In the genomic region with DNA sequence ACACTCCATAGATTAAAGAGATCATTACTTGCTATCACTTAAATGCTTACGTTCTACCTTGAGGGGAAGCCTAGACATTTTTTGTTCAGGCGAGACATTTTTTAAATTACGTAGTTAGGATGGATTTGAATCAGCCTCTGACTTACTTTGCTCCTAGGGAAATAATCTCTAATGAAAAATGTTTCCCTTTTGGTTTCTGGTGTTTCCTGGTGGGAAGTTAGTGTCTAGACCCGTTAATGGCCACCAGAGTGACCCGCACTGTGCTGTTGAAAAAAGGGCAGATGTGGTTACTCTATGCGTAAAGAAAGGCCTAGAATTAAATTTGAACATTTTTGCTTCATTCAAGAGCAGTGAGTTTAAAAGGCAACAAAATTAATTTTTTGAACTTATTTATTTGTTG, we compare ENCODE assay signal across 17 cellular contexts. TPM values are rescaled to one million over a fixed set of nuclear protein-coding genes. Genes with fewer than 3 reads are reported as not detected.
DNase-seq lines count a peak whose midpoint lies in the region; FAIRE-seq and TF ChIP-seq lines count a peak whose summit lies in the region.
"Had no signal": no experiment of that assay in that cellular context is flagged by ENCODE, and none has a peak within 500 bp of the region (broad histone marks: within the 10 kb centered on the region; RNA-seq: fewer than 3 reads in every experiment).

No MANE protein-coding gene starts in this region.

- dilution Hi-C loops in mammary epithelial cell (cut with HindIII; ENCODE audit: low sequenced_read_pairs) (loop anchor here (5.0 to 25.0 kb wide), 2 partner anchors 111 to 291 kb away; a partner anchor contains a TSS), endothelial cell of umbilical vein (cut with MboI; ENCODE audit: extremely low pct_ligation_motif_present, low sequenced_read_pairs) (no loop called here)

- H3K9me3 ChIP-seq in mammary epithelial cell (replicated peaks; ENCODE audit: insufficient read depth, low read length) (no peaks in the 10 kb centered on the region), breast epithelium (no peaks in the 10 kb centered on the region), endothelial cell of umbilical vein (replicated peaks; ENCODE audit: control insufficient read depth, insufficient read depth, low read length) (no peaks in the 10 kb centered on the region)

- POLR2A ChIA-PET in endothelial cell of umbilical vein (lab: Charles Lee): no interaction called here

- intact Hi-C loops in mammary epithelial cell (cut with micrococcal nuclease) (no loop called here), breast epithelium (cut with DNase I; ENCODE audit: low total_unique reads) (no loop called here), endothelial cell of umbilical vein (cut with micrococcal nuclease) (loop anchor here (1.0 kb wide), 1 partner anchor 55 kb away; no protein-coding TSS in a partner anchor)

- in situ Hi-C loops in mammary epithelial cell (cut with MboI; ENCODE audit: low sequenced_read_pairs in 2 of 2): loop anchor here (25.0 kb wide), 2 partner anchors 116 to 341 kb away; a partner anchor contains a TSS

- peak overlapping the region; percentile 7 for H3K4me2 ChIP-seq in mammary epithelial cell (ENCODE audit: insufficient read depth, low read depth, low read length)
- H3K4me2 ChIP-seq in endothelial cell of umbilical vein (ENCODE audit: insufficient read depth, low read length): peak overlapping the region; percentile 36
- H3K4me2 ChIP-seq: BLaER1 treated with 17β-estradiol and CSF1 and Interleukin-3, amounts not matched to agents 10 nM and 100 nM; GM23338 had no signal

- CTCF ChIA-PET in mammary epithelial cell (lab: Charles Lee; ENCODE audit: low non-redundant PET) (no interaction called here), endothelial cell of umbilical vein (lab: Charles Lee) (interaction anchor here (1.5 kb wide), 1 partner anchor 46 kb away, joined by 4 read pairs; no protein-coding TSS in a partner anchor)

- H3K36me3 ChIP-seq in mammary epithelial cell (ENCODE audit: insufficient read depth, low read length): peaks cover 2% of the 10 kb centered on the region
- H3K36me3 ChIP-seq in breast epithelium: no peaks in the 10 kb centered on the region
- H3K36me3 ChIP-seq in endothelial cell of umbilical vein (ENCODE audit: control insufficient read depth in 2 of 2, extremely low read depth in 1 of 2, insufficient read depth in 2 of 2, low read length in 2 of 2): no peaks in the 10 kb centered on the region
- H3K36me3 ChIP-seq: BLaER1 treated with 17β-estradiol and CSF1 and Interleukin-3, amounts not matched to agents 10 nM and 100 nM had no signal

- H3K79me2 ChIP-seq in mammary epithelial cell (ENCODE audit: insufficient read depth, low read length): peaks cover 79% of the 10 kb centered on the region
- no peaks in the 10 kb centered on the region for H3K79me2 ChIP-seq in endothelial cell of umbilical vein (ENCODE audit: control insufficient read depth, insufficient read depth, low read length)

- no peaks in the 10 kb centered on the region for H3K9me1 ChIP-seq in endothelial cell of umbilical vein (replicated peaks; ENCODE audit: control insufficient read depth, extremely low read depth, insufficient read depth, low read length)

- no peaks in the 10 kb centered on the region for H4K20me1 ChIP-seq in mammary epithelial cell (ENCODE audit: insufficient read depth, low read length)
- H4K20me1 ChIP-seq in endothelial cell of umbilical vein (replicated peaks; ENCODE audit: control insufficient read depth, extremely low read depth, insufficient read depth, low read length): no peaks in the 10 kb centered on the region
- H4K20me1 ChIP-seq: BLaER1 treated with 17β-estradiol and CSF1 and Interleukin-3, amounts not matched to agents 10 nM and 100 nM had no signal

- no peak overlapping the region for H3K4me3 ChIP-seq in mammary epithelial cell (replicated peaks in 1 of 3; ENCODE audit: insufficient read depth in 1 of 3, low read depth in 2 of 3, low read length in 3 of 3)
- H3K4me3 ChIP-seq in breast epithelium: no peak overlapping the region
- H3K4me3 ChIP-seq in endothelial cell of umbilical vein (replicated peaks in 1 of 3; ENCODE audit: insufficient read depth in 1 of 3, low read depth in 1 of 3, low read length in 3 of 3): no peak overlapping the region
- H3K4me3 ChIP-seq: BLaER1 treated with 17β-estradiol and CSF1 and Interleukin-3, amounts not matched to agents 10 nM and 100 nM; GM12878; GM23338 had no signal

- DNase-seq in mammary epithelial cell: no peak
- DNase-seq in breast epithelium (ENCODE audit: low spot score in 2 of 2): no peak
- DNase-seq in endothelial cell of umbilical vein (ENCODE audit: low read depth, low spot score): peak; percentile 56
- peak; percentile 26 for DNase-seq in pons (ENCODE audit: low spot score)
- no peak for DNase-seq in GM19238 (ENCODE audit: insufficient read length, low spot score)
- no peak for DNase-seq in T-helper 9 cell
- no peak for DNase-seq in NCI-H1105 (lab: John Stamatoyannopoulos, UW)
- DNase-seq: ACHN; Calu3; CD4-positive, alpha-beta T cell; DMS 273 treated with DMSO at 0.1 percent for 48 hours; H7; IMR-90 had no signal

- TF ChIP-seq POLR2A in breast epithelium (IDR thresholded peaks at IDR 0.05) (no peak), endothelial cell of umbilical vein (IDR thresholded peaks at IDR 0.05; ENCODE audit: low read depth, low read length) (no peak)

- H3K27ac ChIP-seq in mammary epithelial cell (ENCODE audit: insufficient read depth, low read depth, low read length) (no peak overlapping the region), breast epithelium (no peak overlapping the region), endothelial cell of umbilical vein (ENCODE audit: insufficient read depth, low read depth, low read length) (peak overlapping the region; percentile 60)
- H3K27ac ChIP-seq: BLaER1 treated with 17β-estradiol and CSF1 and Interleukin-3, amounts not matched to agents 10 nM and 100 nM had no signal

- BruUV-seq in mammary epithelial cell (replicated peaks; lab: Mats Ljungman, UMichigan): no TSS peak
- BruUV-seq in endothelial cell of umbilical vein (replicated peaks; lab: Mats Ljungman, UMichigan): no TSS peak

- peaks cover 66% of the 10 kb centered on the region for H3K4me1 ChIP-seq in mammary epithelial cell (ENCODE audit: insufficient read depth, low read length)
- no peaks in the 10 kb centered on the region for H3K4me1 ChIP-seq in breast epithelium
- H3K4me1 ChIP-seq in endothelial cell of umbilical vein (ENCODE audit: control insufficient read depth, extremely low read depth, insufficient read depth, low read length): peaks cover 36% of the 10 kb centered on the region
- H3K4me1 ChIP-seq: BLaER1 treated with 17β-estradiol and CSF1 and Interleukin-3, amounts not matched to agents 10 nM and 100 nM had no signal

- H3K9ac ChIP-seq in mammary epithelial cell (ENCODE audit: insufficient read depth, low read length): no peak overlapping the region
- H3K9ac ChIP-seq in endothelial cell of umbilical vein (replicated peaks; ENCODE audit: extremely low read depth, insufficient read depth, low read length): peak overlapping the region; percentile 45
- H3K9ac ChIP-seq: BLaER1 treated with 17β-estradiol and CSF1 and Interleukin-3, amounts not matched to agents 10 nM and 100 nM had no signal

- H2AFZ ChIP-seq in mammary epithelial cell (ENCODE audit: low read depth, low read length): no peak overlapping the region
- H2AFZ ChIP-seq in endothelial cell of umbilical vein (ENCODE audit: low read depth, low read length): no peak overlapping the region
- H2AFZ ChIP-seq: GM23338 had no signal

- peak; percentile 76 for FAIRE-seq in endothelial cell of umbilical vein (lab: Jason Lieb, UNC)
- FAIRE-seq: GM12878, GM18507 had no signal

- WGBS in mammary epithelial cell (ENCODE audit: low coverage, missing lambda C conversion rate): 90% methylated on average over 6 of the region's 6 CpGs

- TF ChIP-seq CTCF in mammary epithelial cell (conservative IDR thresholded peaks at IDR 0.05 in 1 of 2, IDR thresholded peaks at IDR 0.05 in 1 of 2; ENCODE audit: extremely low read depth in 1 of 2, insufficient read depth in 1 of 2, low read depth in 1 of 2, low read length in 2 of 2): no peak
- no peak for TF ChIP-seq CTCF in breast epithelium (IDR thresholded peaks at IDR 0.05)
- no peak for TF ChIP-seq CTCF in endothelial cell of umbilical vein (IDR thresholded peaks at IDR 0.05; ENCODE audit: extremely low read depth in 1 of 2, insufficient read depth in 1 of 2, low read depth in 1 of 2, low read length in 2 of 2)

- H3K27me3 ChIP-seq in mammary epithelial cell (ENCODE audit: insufficient read depth, low read length) (no peaks in the 10 kb centered on the region), breast epithelium (no peaks in the 10 kb centered on the region), endothelial cell of umbilical vein (ENCODE audit: control insufficient read depth in 2 of 2, insufficient read depth in 2 of 2, low read length in 2 of 2) (no peaks in the 10 kb centered on the region)

TF ChIP-seq in endothelial cell of umbilical vein, 7 proteins besides CTCF, POLR2A, EP300 and RAD21:
- TF ChIP-seq FOS (IDR thresholded peaks at IDR 0.05; ENCODE audit: borderline replicate concordance, insufficient read depth, low read length) (no peak), POLR2AphosphoS5 (IDR thresholded peaks at IDR 0.05; ENCODE audit: insufficient read depth, low read depth, low read length) (peak; percentile 34), GATA2 (IDR thresholded peaks at IDR 0.05; ENCODE audit: insufficient read depth, insufficient read length, low read depth, low read length) (peak; percentile 48)

RNA-seq across cellular contexts. Expression of a gene that starts 3.8 kb away (rescaled TPM):
- total RNA-seq in mammary epithelial cell (10 to 100 TPM; 10.1 to 13.0 TPM), breast epithelium (1 to 10 TPM in 1 of 3 donors, under 1 TPM in 2; 0.16 to 1.8 (median 0.66) TPM), endothelial cell of umbilical vein (2.9 and 5.5 TPM in 2 replicates)
- polyA plus RNA-seq in mammary epithelial cell (7.1 TPM), endothelial cell of umbilical vein (0.76 and 1.3 TPM in 2 replicates)
- polyA minus RNA-seq in mammary epithelial cell (16.6 TPM), endothelial cell of umbilical vein (1.8 and 3.3 TPM in 2 replicates)
- polyA plus RNA-seq in endothelial cell of umbilical vein (2011; cell fraction: cytosol; rRNA removed): 0.94 and 1.1 TPM in 2 replicates
- 1.9 and 2.1 TPM in 2 replicates for polyA plus RNA-seq in endothelial cell of umbilical vein (2011; cell fraction: nucleus; rRNA removed)
- 0.97 and 1.5 TPM in 2 replicates for polyA plus RNA-seq in endothelial cell of umbilical vein (2012)
- polyA minus RNA-seq in endothelial cell of umbilical vein (2011; cell fraction: cytosol; rRNA and poly(A)+ RNA removed): not detected
- 5.0 and 6.6 TPM in 2 replicates for polyA minus RNA-seq in endothelial cell of umbilical vein (2011; cell fraction: nucleus; rRNA and poly(A)+ RNA removed)
- total RNA-seq: GM12878, H7 had no signal

Comparison
In these comparisons a context has a peak if more than half of its experiments do, and no peak if none do; other contexts are left out.
1. DNase-seq: peak in endothelial cell of umbilical vein (single experiment) and pons (single experiment); none in mammary epithelial cell (single experiment), breast epithelium (0 of 2), GM19238 (single experiment), T-helper 9 cell (single experiment) and NCI-H1105 (single experiment).